ENCODE assay signal across 8 cellular contexts in genomic region chr19:52734340-52734892, GRCh38. TPM values are rescaled to one million over a fixed set of nuclear protein-coding genes. Genes with fewer than 3 reads are reported as not detected.
DNase-seq lines count a peak whose midpoint lies in the region; ATAC-seq and TF ChIP-seq lines count a peak whose summit lies in the region.

No MANE protein-coding gene starts in this region.

- H3K36me3 Mint-ChIP-seq in IgD-negative memory B cell = peaks cover 6% of the 10 kb centered on the region

- peaks cover 0 to 6% (median 0%) of the 10 kb centered on the region in 3 donors for H3K9me3 Mint-ChIP-seq in IgD-negative memory B cell

- in situ Hi-C loops in astrocyte of the cerebellum (cut with HindIII; ENCODE audit: low sequenced_read_pairs) = no loop called here

- peak overlapping the region; percentile 93 to 98 (median 96) for H3K4me3 Mint-ChIP-seq in IgD-negative memory B cell

- H3K9me3 ChIP-seq in iPS-20b (ENCODE audit: insufficient read depth, low read depth, low read length) (no peaks in the 10 kb centered on the region), smooth muscle cell (replicated peaks; ENCODE audit: low read depth) (no peaks in the 10 kb centered on the region)

- H2AFZ ChIP-seq in smooth muscle cell (ENCODE audit: low read depth) = peak overlapping the region; percentile 97

- DNase-seq in DMS 273 (lab: John Stamatoyannopoulos, UW; ENCODE audit: unreplicated experiment) (peak; percentile 67), DMS 273 treated with DMSO at 0.1 percent for 48 hours (lab: John Stamatoyannopoulos, UW) (no peak), astrocyte of the cerebellum (ENCODE audit: low read depth) (no peak), smooth muscle cell (lab: John Stamatoyannopoulos, UW; ENCODE audit: unreplicated experiment) (no peak), NCI-H226 (no peak)

- H3K27ac ChIP-seq in iPS-20b (ENCODE audit: low read length) = no peak overlapping the region
- peak overlapping the region; percentile 88 for H3K27ac ChIP-seq in smooth muscle cell (ENCODE audit: low read depth)

- no peak for TF ChIP-seq CTCF in astrocyte of the cerebellum (IDR thresholded peaks at IDR 0.05; ENCODE audit: low read depth, low read length, missing control alignments)
- TF ChIP-seq CTCF in smooth muscle cell (IDR thresholded peaks at IDR 0.05; ENCODE audit: borderline replicate concordance, insufficient read depth, poor library complexity, severe bottlenecking) = no peak

- H3F3A ChIP-seq in smooth muscle cell (ENCODE audit: low read depth) = peaks cover 10% of the 10 kb centered on the region

- peak overlapping the region; percentile 84 to 98 (median 88) for H3K27ac Mint-ChIP-seq in IgD-negative memory B cell

- no peaks in the 10 kb centered on the region for H3K27me3 Mint-ChIP-seq in IgD-negative memory B cell

- peak overlapping the region; percentile 91 for H3K9ac ChIP-seq in iPS-20b (ENCODE audit: low read depth, low read length)
- peak overlapping the region; percentile 86 for H3K9ac ChIP-seq in smooth muscle cell (ENCODE audit: low read depth)

- peaks cover 52% of the 10 kb centered on the region for H3K79me2 ChIP-seq in smooth muscle cell (ENCODE audit: low read depth)

- ATAC-seq in GM21526 (IDR thresholded peaks at IDR 0.05; ENCODE audit: low FRiP score, unreplicated experiment) = peak; percentile 23

- peak overlapping the region; percentile 96 for H3K4me2 ChIP-seq in smooth muscle cell

- H3K4me1 ChIP-seq in iPS-20b (ENCODE audit: insufficient read depth, low read length) = peaks cover 6% of the 10 kb centered on the region; the same call in 1 of the 2 replicates
- H3K4me1 ChIP-seq in smooth muscle cell (ENCODE audit: low read depth) = peaks cover 16% of the 10 kb centered on the region

- H3K27me3 ChIP-seq in iPS-20b (ENCODE audit: insufficient read depth, low read length) (no peaks in the 10 kb centered on the region; the same call in 1 of the 2 replicates), smooth muscle cell (ENCODE audit: low read depth) (no peaks in the 10 kb centered on the region)

- no peaks in the 10 kb centered on the region for H4K20me1 ChIP-seq in smooth muscle cell (ENCODE audit: low read depth)

- H3K36me3 ChIP-seq in iPS-20b (ENCODE audit: insufficient read depth, low read depth, low read length) (no peaks in the 10 kb centered on the region), smooth muscle cell (ENCODE audit: low read depth) (no peaks in the 10 kb centered on the region)

- 1% methylated on average over 39 of the region's 39 CpGs for WGBS in smooth muscle cell (ENCODE audit: low lambda C conversion rate)

- peaks cover 6 to 19% (median 14%) of the 10 kb centered on the region in 3 donors for H3K4me1 Mint-ChIP-seq in IgD-negative memory B cell

- H3K4me3 ChIP-seq in astrocyte of the cerebellum (ENCODE audit: low read depth, low read length) = peak overlapping the region; percentile 71
- H3K4me3 ChIP-seq in iPS-20b (ENCODE audit: low read length) = peak overlapping the region; percentile 98
- H3K4me3 ChIP-seq in smooth muscle cell = peak overlapping the region; percentile 93

RNA-seq across cellular contexts. Expression of gene ZNF611, which starts 0.4 kb away (rescaled TPM):
- polyA plus RNA-seq in IgD-negative memory B cell = 33.7 TPM
- 15.3 and 19.0 TPM in 2 replicates for total RNA-seq in smooth muscle cell
- 7.7 and 10.1 TPM in 2 replicates for polyA plus RNA-seq in smooth muscle cell

RNA-seq across cellular contexts. Expression of gene ZNF600, which starts 52.2 kb away (rescaled TPM):
- polyA plus RNA-seq in IgD-negative memory B cell (18.3 TPM), smooth muscle cell (3.6 and 8.8 TPM in 2 replicates)
- 7.1 and 14.8 TPM in 2 replicates for total RNA-seq in smooth muscle cell
